In genomic region chr2:128474962-128475361, GRCh38 we compare ENCODE assay signal across 19 cellular contexts.
"Had no signal": no experiment of that assay in that cellular context is flagged by ENCODE, and none has a peak within 500 bp of the region (broad histone marks: within the 10 kb centered on the region; RNA-seq: fewer than 3 reads in every experiment).

No MANE protein-coding gene starts in this region.

- H3K9me3 Mint-ChIP-seq: stimulated activated effector memory CD8-positive, alpha-beta T cell treated with anti-CD3 and anti-CD28 coated beads, Interleukin-12 subunit alpha, Interleukin-12 subunit beta, amount 100 ng/mL, for 72 hours had no signal

- H3K27me3 ChIP-seq: dorsolateral prefrontal cortex, thyroid gland, uterus had no signal

- H3K27ac Mint-ChIP-seq: memory B cell; nephron progenitor cell; stimulated activated effector memory CD8-positive, alpha-beta T cell treated with anti-CD3 and anti-CD28 coated beads, Interleukin-12 subunit alpha, Interleukin-12 subunit beta, amount 100 ng/mL, for 72 hours had no signal

- H3K4me3 Mint-ChIP-seq: activated T-cell treated with anti-CD3 and anti-CD28 coated beads, Interleukin-2, amount 50 U/mL, for 4 hours; memory B cell; nephron progenitor cell; stimulated activated effector memory CD8-positive, alpha-beta T cell treated with anti-CD3 and anti-CD28 coated beads, Interleukin-12 subunit alpha, Interleukin-12 subunit beta, amount 100 ng/mL, for 72 hours had no signal

- DNase-seq: activated CD4-positive, alpha-beta T cell treated with anti-CD3 and anti-CD28 coated beads, Interleukin-2, amount 50 U/mL, for 4 hours; activated CD4-positive, CD25-positive, alpha-beta regulatory T cell treated with anti-CD3 and anti-CD28 coated beads, Interleukin-2, amount 50 U/mL, for 72 hours; activated effector memory CD4-positive, alpha-beta T cell treated with Interleukin-2 at 50 U/mL for 16 hours; activated naive CD4-positive, alpha-beta T cell treated with anti-CD3 and anti-CD28 coated beads, Interleukin-2, amount 50 U/mL, for 16 hours; activated T-cell treated with anti-CD3 and anti-CD28 coated beads, Interleukin-2, amount 50 U/mL, for 4 hours; dorsolateral prefrontal cortex; hippocampal formation; kidney; left lung; nephron progenitor cell; spleen; T1000; thyroid gland; uterus had no signal

- H3K9me3 ChIP-seq: thyroid gland had no signal

- H3K4me3 ChIP-seq: dorsolateral prefrontal cortex, left lung, spleen, thyroid gland, uterus had no signal

- H3K27ac ChIP-seq: dorsolateral prefrontal cortex, left lung, spleen, thyroid gland, uterus had no signal

- H3K36me3 Mint-ChIP-seq: memory B cell; stimulated activated effector memory CD8-positive, alpha-beta T cell treated with anti-CD3 and anti-CD28 coated beads, Interleukin-12 subunit alpha, Interleukin-12 subunit beta, amount 100 ng/mL, for 72 hours had no signal

- ATAC-seq: activated T-cell treated with anti-CD3 and anti-CD28 coated beads, Interleukin-2, amount 50 U/mL, for 4 hours; esophagus mucosa; left lung; sciatic nerve; stimulated activated effector memory CD8-positive, alpha-beta T cell treated with anti-CD3 and anti-CD28 coated beads, Interleukin-12 subunit alpha, Interleukin-12 subunit beta, amount 100 ng/mL, for 72 hours had no signal

- FAIRE-seq: endometrium, kidney had no signal

- H3K4me1 ChIP-seq: uterus had no signal

- H3K36me3 ChIP-seq: left lung, spleen, thyroid gland, uterus had no signal
